ENCODE assay signal across 8 cellular contexts in genomic region chr10:122163182-122164027, GRCh38.
DNase-seq lines count a peak whose midpoint lies in the region; ATAC-seq and TF ChIP-seq lines count a peak whose summit lies in the region.

No MANE protein-coding gene starts in this region.

- ATAC-seq in HG03342 (IDR thresholded peaks at IDR 0.05; ENCODE audit: unreplicated experiment): no peak
- no peak for ATAC-seq in HG02938 (IDR thresholded peaks at IDR 0.05; ENCODE audit: unreplicated experiment)

- intact Hi-C loops in transverse colon (cut with DNase I; ENCODE audit: low total_unique reads): no loop called here
- intact Hi-C loops in activated T-helper 2 cell treated with anti-CD3 and anti-CD28 coated beads, Interferon-gamma antibody, Interleukin-2, Interleukin-4, amounts not matched to agents 10 μg/mL and 5 μg/mL and 100 μg/mL, durations not matched to agents 14 hours and 24 hours and 36 hours (cut with micrococcal nuclease): no loop called here

- H3K36me3 ChIP-seq in transverse colon: no peaks in the 10 kb centered on the region

- no peaks in the 10 kb centered on the region for H3K36me3 Mint-ChIP-seq in activated T-cell treated with anti-CD3 and anti-CD28 coated beads, Interleukin-2, amount 50 U/mL, for 24 hours (ENCODE audit: low read depth)
- H3K36me3 Mint-ChIP-seq in activated T-helper 2 cell treated with anti-CD3 and anti-CD28 coated beads, Interferon-gamma antibody, Interleukin-2, Interleukin-4, amounts not matched to agents 10 μg/mL and 5 μg/mL and 100 μg/mL, durations not matched to agents 14 hours and 24 hours and 36 hours (ENCODE audit: low read depth): no peaks in the 10 kb centered on the region

- peak; percentile 31 for DNase-seq in activated T-cell treated with anti-CD3 and anti-CD28 coated beads, Interleukin-2, amount 50 U/mL, for 24 hours
- no peak for DNase-seq in activated T-cell treated with anti-CD3 and anti-CD28 coated beads, Interleukin-2, amount 50 U/mL, for 48 hours
- DNase-seq in astrocyte of the hippocampus (ENCODE audit: low read depth, low spot score) (peak; percentile 77), left kidney (ENCODE audit: low read depth, low spot score) (peak; percentile 96), transverse colon (no peak)
- no peak for DNase-seq in activated T-helper 2 cell treated with anti-CD3 and anti-CD28 coated beads, Interferon-gamma antibody, Interleukin-2, Interleukin-4, amounts not matched to agents 10 μg/mL and 5 μg/mL and 100 μg/mL, durations not matched to agents 14 hours and 24 hours and 36 hours (ENCODE audit: low spot score)

- no peak overlapping the region for H3K27ac Mint-ChIP-seq in activated T-cell treated with anti-CD3 and anti-CD28 coated beads, Interleukin-2, amount 50 U/mL, for 24 hours
- H3K27ac Mint-ChIP-seq in activated T-helper 2 cell treated with anti-CD3 and anti-CD28 coated beads, Interferon-gamma antibody, Interleukin-2, Interleukin-4, amounts not matched to agents 10 μg/mL and 5 μg/mL and 100 μg/mL, durations not matched to agents 14 hours and 24 hours and 36 hours: no peak overlapping the region

- H3K27me3 ChIP-seq in transverse colon: peaks cover 7% of the 10 kb centered on the region

- peak overlapping the region in 3 of 4 donors; percentile 15 to 42 (median 26) for H3K4me3 ChIP-seq in transverse colon

- no peaks in the 10 kb centered on the region for H3K9me3 ChIP-seq in transverse colon

- H3K4me1 Mint-ChIP-seq in activated T-cell treated with anti-CD3 and anti-CD28 coated beads, Interleukin-2, amount 50 U/mL, for 24 hours (ENCODE audit: low read depth): peaks cover 8% of the 10 kb centered on the region
- H3K4me1 Mint-ChIP-seq in activated T-helper 2 cell treated with anti-CD3 and anti-CD28 coated beads, Interferon-gamma antibody, Interleukin-2, Interleukin-4, amounts not matched to agents 10 μg/mL and 5 μg/mL and 100 μg/mL, durations not matched to agents 14 hours and 24 hours and 36 hours (ENCODE audit: low read depth): no peaks in the 10 kb centered on the region

- no peak overlapping the region for H3K4me3 Mint-ChIP-seq in activated T-cell treated with anti-CD3 and anti-CD28 coated beads, Interleukin-2, amount 50 U/mL, for 24 hours
- no peak overlapping the region for H3K4me3 Mint-ChIP-seq in activated T-helper 2 cell treated with anti-CD3 and anti-CD28 coated beads, Interferon-gamma antibody, Interleukin-2, Interleukin-4, amounts not matched to agents 10 μg/mL and 5 μg/mL and 100 μg/mL, durations not matched to agents 14 hours and 24 hours and 36 hours (ENCODE audit: low read depth)

- H3K27ac ChIP-seq in transverse colon: no peak overlapping the region

- 49% methylated on average over 69 of the region's 90 CpGs; no CpG with 5 or more reads in 1 of the 2 donors for WGBS in transverse colon (ENCODE audit: low coverage in 1 of 2), 2 donors

- TF ChIP-seq EP300 in transverse colon (IDR thresholded peaks at IDR 0.05; ENCODE audit: low read depth): no peak

- in situ Hi-C loops in transverse colon (cut with MboI; ENCODE audit: low pct_ligation_motif_present in 1 of 4, low pct_unique_long_range_greater_than_20kb in 1 of 4, low sequenced_read_pairs in 3 of 4): no loop called here

- H3K9me3 Mint-ChIP-seq in activated T-cell treated with anti-CD3 and anti-CD28 coated beads, Interleukin-2, amount 50 U/mL, for 24 hours: no peaks in the 10 kb centered on the region
- H3K9me3 Mint-ChIP-seq in activated T-helper 2 cell treated with anti-CD3 and anti-CD28 coated beads, Interferon-gamma antibody, Interleukin-2, Interleukin-4, amounts not matched to agents 10 μg/mL and 5 μg/mL and 100 μg/mL, durations not matched to agents 14 hours and 24 hours and 36 hours: no peaks in the 10 kb centered on the region

- no peak for TF ChIP-seq CTCF in transverse colon (IDR thresholded peaks at IDR 0.05)

- no peak for TF ChIP-seq POLR2A in transverse colon (IDR thresholded peaks at IDR 0.05)

- peaks cover 80% of the 10 kb centered on the region for H3K27me3 Mint-ChIP-seq in activated T-cell treated with anti-CD3 and anti-CD28 coated beads, Interleukin-2, amount 50 U/mL, for 24 hours
- peaks cover 54% of the 10 kb centered on the region for H3K27me3 Mint-ChIP-seq in activated T-helper 2 cell treated with anti-CD3 and anti-CD28 coated beads, Interferon-gamma antibody, Interleukin-2, Interleukin-4, amounts not matched to agents 10 μg/mL and 5 μg/mL and 100 μg/mL, durations not matched to agents 14 hours and 24 hours and 36 hours (ENCODE audit: low read depth)

- peaks cover 4 to 33% (median 23%) of the 10 kb centered on the region in 4 donors for H3K4me1 ChIP-seq in transverse colon

Comparison
In these comparisons a context has a peak if more than half of its experiments do, and no peak if none do; other contexts are left out.
1. DNase-seq: peak in activated T-cell treated with anti-CD3 and anti-CD28 coated beads, Interleukin-2, amount 50 U/mL, for 24 hours (single experiment), astrocyte of the hippocampus (single experiment) and left kidney (single experiment); none in activated T-cell treated with anti-CD3 and anti-CD28 coated beads, Interleukin-2, amount 50 U/mL, for 48 hours (0 of 2), transverse colon (single experiment) and activated T-helper 2 cell treated with anti-CD3 and anti-CD28 coated beads, Interferon-gamma antibody, Interleukin-2, Interleukin-4, amounts not matched to agents 10 μg/mL and 5 μg/mL and 100 μg/mL, durations not matched to agents 14 hours and 24 hours and 36 hours (single experiment).